In the genomic region with DNA sequence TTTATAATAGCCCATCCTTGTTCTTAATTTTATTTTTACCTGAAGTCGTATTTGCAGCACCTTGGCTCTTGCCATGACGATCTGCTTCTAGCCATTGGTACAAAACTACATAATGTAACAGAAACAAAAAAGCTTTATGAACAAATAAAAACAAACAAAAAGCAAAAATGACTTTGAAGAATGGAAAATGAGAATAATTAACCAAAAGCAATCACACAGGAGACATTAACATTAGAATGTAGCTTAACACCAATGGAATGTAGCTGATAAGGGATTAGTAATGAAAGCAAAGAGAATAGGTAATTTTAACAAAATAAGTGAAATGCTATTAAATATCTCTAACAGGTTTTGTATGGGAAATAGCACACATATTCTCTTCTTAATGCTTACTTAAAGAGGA, we compare ENCODE assay signal across 25 cellular contexts.
DNase-seq lines count a peak whose midpoint lies in the region; ATAC-seq, FAIRE-seq and TF ChIP-seq lines count a peak whose summit lies in the region.
"Had no signal": no experiment of that assay in that cellular context is flagged by ENCODE, and none has a peak within 500 bp of the region (broad histone marks: within the 10 kb centered on the region; RNA-seq: fewer than 3 reads in every experiment).

No MANE protein-coding gene starts in this region.

- H3K4ac ChIP-seq in H1 (replicated peaks; ENCODE audit: insufficient read length, low read depth, low read length) = no peak overlapping the region

- H3K9me3 ChIP-seq in HUES64 (ENCODE audit: insufficient read depth, low read depth, low read length) = peaks cover 2% of the 10 kb centered on the region; the same call in 1 of the 2 replicates
- peaks cover 0 to 4% of the 10 kb centered on the region in 2 experiments; a peak in 2 of 4 replicates for H3K9me3 ChIP-seq in H1 (ENCODE audit: insufficient read depth in 2 of 2, low read depth in 1 of 2, low read length in 1 of 2)

- H3K4me2 ChIP-seq in H1 (ENCODE audit: insufficient read depth in 1 of 2, low read depth in 2 of 2, low read length in 2 of 2) = no peak overlapping the region

- no peak for TF ChIP-seq POLR2A in GM12892 (IDR thresholded peaks at IDR 0.05; ENCODE audit: low read depth, low read length)
- no peak for TF ChIP-seq POLR2A in H1 (IDR thresholded peaks at IDR 0.05; ENCODE audit: control extremely low read depth in 1 of 2, low read depth in 2 of 2, low read length in 2 of 2)

- TF ChIP-seq RAD21 in H1 (IDR thresholded peaks at IDR 0.05 in 1 of 2, conservative IDR thresholded peaks at IDR 0.05 in 1 of 2; ENCODE audit: low read depth in 2 of 2, low read length in 2 of 2) = no peak

- peaks cover 4% of the 10 kb centered on the region for H3K9me3 Mint-ChIP-seq in nephron
- H3K9me3 Mint-ChIP-seq: CD4-positive, alpha-beta T cell had no signal

- H2BK5ac ChIP-seq in H1 (ENCODE audit: low read depth, low read length) = no peak overlapping the region

- peaks cover 41% of the 10 kb centered on the region for H3K4me1 Mint-ChIP-seq in nephron

- no peak overlapping the region for H2AFZ ChIP-seq in H1 (ENCODE audit: low read length)

- H2BK120ac ChIP-seq in H1 (replicated peaks; ENCODE audit: low read depth, low read length) = no peak overlapping the region

- DNase-seq in GM12892 (ENCODE audit: insufficient read length) = no peak
- DNase-seq in H1 (ENCODE audit: low read depth in 1 of 2, low spot score in 2 of 2) = no peak
- DNase-seq in GF-D8 (lab: John Stamatoyannopoulos, UW) = no peak
- DNase-seq in effector CD8-positive, alpha-beta T cell (lab: John Stamatoyannopoulos, UW) = no peak
- DNase-seq in KG1 (lab: John Stamatoyannopoulos, UW) = no peak
- DNase-seq: AML-193; CD4-positive, alpha-beta T cell; DMS53; GDM1; Karpas-422; NCI-H1092; NCI-H1417 treated with DMSO at 0.1 percent for 48 hours; NCI-H1694 treated with DMSO at 0.1 percent for 48 hours; NCI-H2081; NCI-H2227 treated with DMSO at 0.1 percent for 48 hours; NCI-H526 treated with DMSO at 0.1 percent for 48 hours; SHP77 had no signal

- no peak overlapping the region for H2BK20ac ChIP-seq in H1 (ENCODE audit: low read length)

- H3K4me3 ChIP-seq in HUES64 (ENCODE audit: low read length) = no peak overlapping the region
- H3K4me3 ChIP-seq in H1 (ENCODE audit: extremely low read depth in 1 of 4, insufficient read depth in 2 of 4, low read depth in 3 of 4, low read length in 4 of 4) = no peak overlapping the region
- H3K4me3 ChIP-seq: BLaER1 treated with 17β-estradiol and CSF1 and Interleukin-3, amounts not matched to agents 10 nM and 100 nM had no signal

- peaks cover 7% of the 10 kb centered on the region; the same call in 1 of the 2 replicates for H3K36me3 ChIP-seq in HUES64 (ENCODE audit: insufficient read depth, low read length)
- H3K36me3 ChIP-seq in H1 (ENCODE audit: control insufficient read depth in 2 of 4, insufficient read depth in 4 of 4, low read length in 3 of 4) = peaks cover 0 to under 1% (median 0%) of the 10 kb centered on the region in 4 experiments; a peak in 1 of 8 replicates

- no peak overlapping the region for H4K91ac ChIP-seq in H1 (replicated peaks; ENCODE audit: insufficient read length, low read length)

- H3K27me3 ChIP-seq in HUES64 (ENCODE audit: insufficient read depth, low read length) = no peaks in the 10 kb centered on the region
- no peaks in the 10 kb centered on the region for H3K27me3 ChIP-seq in H1 (replicated peaks in 1 of 4; ENCODE audit: control insufficient read depth in 3 of 4, extremely low read depth in 1 of 4, insufficient read depth in 3 of 4, low read length in 3 of 4)
- H3K27me3 ChIP-seq: BLaER1 treated with 17β-estradiol and CSF1 and Interleukin-3, amounts not matched to agents 10 nM and 100 nM had no signal

- peak overlapping the region; percentile 61; the same call in 1 of the 2 replicates for H3K27ac ChIP-seq in HUES64 (ENCODE audit: low read depth, low read length)
- no peak overlapping the region for H3K27ac ChIP-seq in H1 (ENCODE audit: low read depth, low read length)
- H3K27ac ChIP-seq: BLaER1 treated with 17β-estradiol and CSF1 and Interleukin-3, amounts not matched to agents 10 nM and 100 nM; RWPE1 had no signal

- peaks cover 16% of the 10 kb centered on the region for H3K36me3 Mint-ChIP-seq in nephron (ENCODE audit: low read depth)

- H3K27me3 Mint-ChIP-seq in nephron (ENCODE audit: low read depth) = no peaks in the 10 kb centered on the region

- no peak for ATAC-seq in HG03139 (IDR thresholded peaks at IDR 0.05; ENCODE audit: unreplicated experiment)

- no peak overlapping the region for H2BK12ac ChIP-seq in H1 (ENCODE audit: low read depth, low read length)

- FAIRE-seq in GM12892 (lab: Jason Lieb, UNC) (peak; percentile 21), H1 (lab: Jason Lieb, UNC) (no peak)
- FAIRE-seq: A204.1, GM12891, H54 had no signal

- H3K23ac ChIP-seq in H1 (ENCODE audit: insufficient read length) = no peak overlapping the region

- no peak overlapping the region for H3K4me3 Mint-ChIP-seq in nephron
- H3K4me3 Mint-ChIP-seq: CD4-positive, alpha-beta T cell had no signal

- H3K9ac ChIP-seq in HUES64 (ENCODE audit: low read depth, low read length) (no peak overlapping the region), H1 (replicated peaks in 1 of 4; ENCODE audit: extremely low read depth in 1 of 4, low read depth in 3 of 4, low read length in 3 of 4) (no peak overlapping the region)
- H3K9ac ChIP-seq: BLaER1 treated with 17β-estradiol and CSF1 and Interleukin-3, amounts not matched to agents 10 nM and 100 nM had no signal

- no peak overlapping the region for H3K56ac ChIP-seq in H1 (replicated peaks; ENCODE audit: insufficient read length, low read depth, low read length)

- H4K20me1 ChIP-seq in H1 (replicated peaks in 1 of 2; ENCODE audit: control insufficient read depth in 1 of 2, insufficient read depth in 2 of 2, low read length in 2 of 2) = no peaks in the 10 kb centered on the region
- H4K20me1 ChIP-seq: BLaER1 treated with 17β-estradiol and CSF1 and Interleukin-3, amounts not matched to agents 10 nM and 100 nM had no signal

- POLR2A ChIA-PET in H1 (lab: Charles Lee; ENCODE audit: partially characterized antibody) = interaction anchor here (1.0 to 1.9 kb wide), 4 partner anchors 9 to 112 kb away, joined by 3 to 6 read pairs (median 4); no protein-coding TSS in a partner anchor

- no peak overlapping the region for H4K8ac ChIP-seq in H1 (ENCODE audit: extremely low read depth, insufficient read depth, low read length)

- H3K27ac Mint-ChIP-seq in nephron = peak overlapping the region; percentile 47 to 91 (median 70)
- H3K27ac Mint-ChIP-seq: CD4-positive, alpha-beta T cell had no signal

- no peak overlapping the region for H3K14ac ChIP-seq in H1 (ENCODE audit: insufficient read length)

- no peak overlapping the region for H2BK15ac ChIP-seq in H1 (ENCODE audit: low read length)

- no peak overlapping the region for H4K5ac ChIP-seq in H1 (ENCODE audit: insufficient read length, low read depth, low read length)

- CTCF ChIA-PET in H1 (lab: Charles Lee; ENCODE audit: partially characterized antibody) = no interaction called here

- TF ChIP-seq CTCF in H1 (IDR thresholded peaks at IDR 0.05; ENCODE audit: control extremely low read depth in 1 of 3, insufficient read depth in 1 of 3, low read depth in 1 of 3, low read length in 3 of 3) = no peak
- no peak for TF ChIP-seq CTCF in nephron (IDR thresholded peaks at IDR 0.05; ENCODE audit: unreplicated experiment in 3 of 3)

- no peaks in the 10 kb centered on the region for H3K23me2 ChIP-seq in H1 (ENCODE audit: low read depth, low read length)

- TF ChIP-seq EP300 in H1 (IDR thresholded peaks at IDR 0.05; ENCODE audit: borderline replicate concordance in 1 of 2, low read depth in 2 of 2, low read length in 2 of 2) = no peak

- peaks cover 0 to 16% of the 10 kb centered on the region in 2 experiments; a peak in 1 of 4 replicates for H3K79me2 ChIP-seq in H1 (ENCODE audit: control insufficient read depth in 1 of 2, insufficient read depth in 2 of 2, low read length in 2 of 2)

- no peak overlapping the region for H2AK5ac ChIP-seq in H1 (ENCODE audit: low read depth, low read length)

- no peaks in the 10 kb centered on the region for H3K79me1 ChIP-seq in H1 (ENCODE audit: low read depth, low read length)

- WGBS in HUES64 = 53% methylated on average over 2 of the region's 2 CpGs
- 41% methylated on average over 2 of the region's 2 CpGs; no CpG with 5 or more reads in 1 of the 2 experiments for WGBS in H1 (ENCODE audit: extremely low coverage in 1 of 2, insufficient coverage in 1 of 2, insufficient read length in 1 of 2, insufficient replicate concordance in 2 of 2, low coverage in 1 of 2, low lambda C conversion rate in 2 of 2, missing lambda C conversion rate in 1 of 2), 2 experiments

- peaks cover 37% of the 10 kb centered on the region for H3K4me1 ChIP-seq in HUES64 (ENCODE audit: insufficient read depth, low read length)
- H3K4me1 ChIP-seq in H1 (replicated peaks in 1 of 4; ENCODE audit: control insufficient read depth in 3 of 4, insufficient read depth in 4 of 4, low read length in 3 of 4) = peaks cover 0 to 11% (median 1%) of the 10 kb centered on the region in 4 experiments; a peak in 4 of 7 replicates

- no peak overlapping the region for H3K18ac ChIP-seq in H1 (ENCODE audit: extremely low read depth, low read length)
